25 cellular contexts compared by ENCODE assay signal in genomic region chr6:61745994-61746393, GRCh38.
"Had no signal": no experiment of that assay in that cellular context is flagged by ENCODE, and none has a peak within 500 bp of the region (broad histone marks: within the 10 kb centered on the region; RNA-seq: fewer than 3 reads in every experiment).

No MANE protein-coding gene starts in this region.

- H3K4me3 Mint-ChIP-seq: naive B cell; natural killer cell; nephron; neural progenitor cell; stimulated activated naive CD8-positive, alpha-beta T cell treated with anti-CD3 and anti-CD28 coated beads, Interleukin-15, amount 100 ng/mL, for 72 hours; type B pancreatic cell had no signal

- H3K27me3 Mint-ChIP-seq: naive B cell; progenitor cell of endocrine pancreas; stimulated activated naive CD8-positive, alpha-beta T cell treated with anti-CD3 and anti-CD28 coated beads, Interleukin-15, amount 100 ng/mL, for 72 hours; type B pancreatic cell had no signal

- DNase-seq: naive B cell; natural killer cell; occipital lobe; ovary; psoas muscle; right cardiac atrium; spleen; stimulated activated CD4-positive, alpha-beta T cell treated with anti-CD3 and anti-CD28 coated beads, Interleukin-12 subunit alpha, Interleukin-12 subunit beta, amount 100 ng/mL, for 4 hours; stimulated activated CD4-positive, alpha-beta T cell treated with anti-CD3 and anti-CD28 coated beads, Interleukin-1b, Interleukin-23, amount 100 ng/mL, for 48 hours; stimulated activated CD4-positive, alpha-beta T cell treated with anti-CD3 and anti-CD28 coated beads, Interleukin-4, amount 100 ng/mL, for 1 hour; stimulated activated CD4-positive, alpha-beta T cell treated with anti-CD3 and anti-CD28 coated beads, Interleukin-4, amount 100 ng/mL, for 4 hours; stimulated activated CD8-positive, alpha-beta memory T cell treated with anti-CD3 and anti-CD28 coated beads, Interleukin-4, amount 100 ng/mL, for 48 hours; stimulated activated naive CD4-positive, alpha-beta T cell; stimulated activated naive CD8-positive, alpha-beta T cell treated with anti-CD3 and anti-CD28 coated beads, Interleukin-15, amount 100 ng/mL, for 72 hours; stimulated activated naive CD8-positive, alpha-beta T cell treated with anti-CD3 and anti-CD28 coated beads, Interleukin-15, Interleukin-2, amounts not matched to agents 100 U/mL and 50 U/mL, for 24 hours; substantia nigra; testis; tibial artery; transverse colon; uterus had no signal

- ATAC-seq: natural killer cell; psoas muscle; right cardiac atrium; sciatic nerve; stimulated activated naive CD8-positive, alpha-beta T cell treated with anti-CD3 and anti-CD28 coated beads, Interleukin-15, amount 100 ng/mL, for 72 hours; stimulated activated naive CD8-positive, alpha-beta T cell treated with anti-CD3 and anti-CD28 coated beads, Interleukin-15, Interleukin-2, amounts not matched to agents 100 U/mL and 50 U/mL, for 24 hours had no signal

- H3K27ac Mint-ChIP-seq: natural killer cell; nephron; neural progenitor cell; progenitor cell of endocrine pancreas; stimulated activated naive CD8-positive, alpha-beta T cell treated with anti-CD3 and anti-CD28 coated beads, Interleukin-15, amount 100 ng/mL, for 72 hours; type B pancreatic cell had no signal

- H3K4me1 Mint-ChIP-seq: natural killer cell; nephron; neural progenitor cell; stimulated activated naive CD8-positive, alpha-beta T cell treated with anti-CD3 and anti-CD28 coated beads, Interleukin-15, amount 100 ng/mL, for 72 hours had no signal

- H3K36me3 Mint-ChIP-seq: neural progenitor cell, type B pancreatic cell had no signal

- H3K9me3 Mint-ChIP-seq: nephron, neural progenitor cell, type B pancreatic cell had no signal
